ENCODE assay signal across 21 cellular contexts in the genomic region with DNA sequence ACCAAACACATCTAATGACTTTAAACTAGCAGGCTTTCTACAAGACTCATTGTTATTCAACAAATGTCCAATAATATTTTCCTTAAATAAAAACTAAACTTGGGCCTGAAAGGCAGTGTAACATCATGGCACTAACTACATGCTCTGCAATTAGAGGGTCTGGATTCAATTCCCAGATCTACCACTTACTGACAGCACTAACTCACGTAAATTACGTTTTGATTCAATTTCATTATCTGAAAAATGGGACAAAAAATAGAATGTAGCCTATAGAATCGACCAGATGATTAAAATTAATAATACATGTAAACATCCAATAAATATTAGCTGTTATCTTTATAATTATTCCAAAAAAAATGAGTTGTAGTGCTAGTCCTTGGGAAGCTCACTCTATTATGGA.
"Had no signal": no experiment of that assay in that cellular context is flagged by ENCODE, and none has a peak within 500 bp of the region (broad histone marks: within the 10 kb centered on the region; RNA-seq: fewer than 3 reads in every experiment).

No MANE protein-coding gene starts in this region.

- H3K9me3 ChIP-seq: colonic mucosa, esophagus muscularis mucosa, heart left ventricle, left lung, lower lobe of right lung, mucosa of descending colon had no signal

- H3K27ac ChIP-seq: colonic mucosa, dorsolateral prefrontal cortex, esophagus muscularis mucosa, foreskin keratinocyte, gastroesophageal sphincter, heart left ventricle, hepatocyte, left lung, lower lobe of right lung had no signal

- H3K4me1 ChIP-seq: colonic mucosa, esophagus muscularis mucosa, foreskin keratinocyte, gastroesophageal sphincter, heart left ventricle, left lung, lower lobe of right lung had no signal

- H3K27me3 ChIP-seq: colonic mucosa, foreskin keratinocyte, gastroesophageal sphincter, heart left ventricle, hepatocyte, left lung had no signal

- H3K4me3 ChIP-seq: colonic mucosa, dorsolateral prefrontal cortex, esophagus muscularis mucosa, gastroesophageal sphincter, heart left ventricle, hepatocyte, left lung, lower lobe of right lung, mucosa of descending colon had no signal

- DNase-seq: colonic mucosa; dermis blood vessel endothelial cell; dorsolateral prefrontal cortex; effector CD4-positive, alpha-beta T cell; effector memory CD4-positive, alpha-beta T cell; foreskin keratinocyte; heart left ventricle; hypothalamus; immature natural killer cell; islet precursor cell; kidney; left cardiac atrium; left lung; left ventricle myocardium superior; lower lobe of right lung; mesenchymal stem cell; mucosa of descending colon; naive B cell had no signal

- H3K79me2 ChIP-seq: hepatocyte had no signal

- H2AFZ ChIP-seq: hepatocyte had no signal

- H3K36me3 ChIP-seq: colonic mucosa, esophagus muscularis mucosa, gastroesophageal sphincter, heart left ventricle, left lung, lower lobe of right lung had no signal
